Comparison of ENCODE assay signal across 10 cellular contexts in the genomic region with DNA sequence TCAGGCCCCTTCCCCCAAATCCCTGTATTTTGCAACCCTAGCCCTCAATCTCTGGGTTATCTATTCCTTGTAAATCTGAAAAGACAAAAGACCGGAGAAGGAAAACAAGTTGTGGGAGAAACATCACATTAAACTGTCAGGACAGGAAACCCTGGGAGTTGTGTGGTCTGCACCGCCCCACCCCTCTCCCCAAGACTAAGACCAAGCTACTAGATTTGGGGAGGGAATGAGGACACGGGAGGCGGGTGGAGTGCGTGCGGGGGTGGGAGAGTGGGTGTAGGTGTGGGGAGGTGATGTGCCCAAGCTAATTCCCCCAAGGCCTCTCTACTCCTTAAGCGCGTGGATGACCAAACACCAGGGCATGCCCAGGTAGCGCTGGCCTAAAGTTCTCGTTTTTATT. TPM values are rescaled to one million over a fixed set of nuclear protein-coding genes. Genes with fewer than 3 reads are reported as not detected.
A peak's percentile ranks its signal among the peaks of the same experiment; 100 is the strongest.
DNase-seq lines count a peak whose midpoint lies in the region; ATAC-seq and TF ChIP-seq lines count a peak whose summit lies in the region.
"Had no signal": no experiment of that assay in that cellular context is flagged by ENCODE, and none has a peak within 500 bp of the region (broad histone marks: within the 10 kb centered on the region; RNA-seq: fewer than 3 reads in every experiment).

No MANE protein-coding gene starts in this region.

- ATAC-seq in activated T-cell treated with anti-CD3 and anti-CD28 coated beads, Interleukin-2, amount 50 U/mL, for 72 hours (replicated peaks in 1 of 2): no peak
- ATAC-seq in central memory CD8-positive, alpha-beta T cell (replicated peaks; ENCODE audit: extremely low read depth, poor library complexity, severe bottlenecking): no peak

- no peak overlapping the region for H3K27ac ChIP-seq in mesendoderm (ENCODE audit: low read depth, low read length)
- peak overlapping the region; percentile 64 to 93 (median 84) for H3K27ac ChIP-seq in tibial nerve

- peaks cover 5% of the 10 kb centered on the region for H3K4me1 Mint-ChIP-seq in activated T-cell treated with anti-CD3 and anti-CD28 coated beads, Interleukin-2, amount 50 U/mL, for 72 hours (ENCODE audit: low read depth)
- peaks cover 7% of the 10 kb centered on the region for H3K4me1 Mint-ChIP-seq in central memory CD8-positive, alpha-beta T cell

- no peaks in the 10 kb centered on the region for H3K79me2 ChIP-seq in mesendoderm (ENCODE audit: control insufficient read depth, insufficient read depth, low read length)

- H2BK5ac ChIP-seq in mesendoderm (ENCODE audit: low read length): no peak overlapping the region

- no peak overlapping the region for H3K23ac ChIP-seq in mesendoderm (ENCODE audit: low read length)

- H3K4me3 Mint-ChIP-seq in activated T-cell treated with anti-CD3 and anti-CD28 coated beads, Interleukin-2, amount 50 U/mL, for 72 hours: peak overlapping the region; percentile 59 to 73
- peak overlapping the region; percentile 68 for H3K4me3 Mint-ChIP-seq in central memory CD8-positive, alpha-beta T cell

- no peak overlapping the region for H4K8ac ChIP-seq in mesendoderm (ENCODE audit: low read depth, low read length)

- no peaks in the 10 kb centered on the region for H3K9me3 ChIP-seq in tibial nerve

- no peak for TF ChIP-seq EP300 in tibial nerve (IDR thresholded peaks at IDR 0.05)

- no peak for TF ChIP-seq POLR2A in tibial nerve (IDR thresholded peaks at IDR 0.05)

- H4K5ac ChIP-seq in mesendoderm (ENCODE audit: low read length): no peak overlapping the region

- peak overlapping the region; percentile 68 for H3K56ac ChIP-seq in mesendoderm (ENCODE audit: low read length)

- no peak overlapping the region for H2AK5ac ChIP-seq in mesendoderm (ENCODE audit: low read length)

- no peak overlapping the region for H3K4me3 ChIP-seq in mesendoderm (ENCODE audit: low read length)
- peak overlapping the region in 3 of 4 donors; percentile 66 to 92 (median 91) for H3K4me3 ChIP-seq in tibial nerve

- peaks cover 64% of the 10 kb centered on the region for H3K27me3 Mint-ChIP-seq in activated T-cell treated with anti-CD3 and anti-CD28 coated beads, Interleukin-2, amount 50 U/mL, for 72 hours (ENCODE audit: low read depth)
- H3K27me3 Mint-ChIP-seq in central memory CD8-positive, alpha-beta T cell: peaks cover 53% of the 10 kb centered on the region

- H2BK15ac ChIP-seq in mesendoderm (replicated peaks; ENCODE audit: low read depth): no peak overlapping the region

- H3K9ac ChIP-seq in mesendoderm (ENCODE audit: low read length): no peak overlapping the region

- H3K27me3 ChIP-seq in mesendoderm (ENCODE audit: insufficient read depth, low read length, poor library complexity) (no peaks in the 10 kb centered on the region), tibial nerve (peaks cover 0 to 4% of the 10 kb centered on the region in 2 donors)

- H3K4ac ChIP-seq in mesendoderm (ENCODE audit: low read depth, low read length): no peak overlapping the region

- H3K9me3 Mint-ChIP-seq in activated T-cell treated with anti-CD3 and anti-CD28 coated beads, Interleukin-2, amount 50 U/mL, for 72 hours: no peaks in the 10 kb centered on the region
- no peaks in the 10 kb centered on the region for H3K9me3 Mint-ChIP-seq in central memory CD8-positive, alpha-beta T cell

- DNase-seq in activated T-cell treated with anti-CD3 and anti-CD28 coated beads, Interleukin-2, amount 50 U/mL, for 72 hours: no peak
- no peak for DNase-seq in activated T-cell treated with anti-CD3 and anti-CD28 coated beads, Interleukin-2, amount 50 U/mL, for 48 hours
- no peak for DNase-seq in central memory CD8-positive, alpha-beta T cell (ENCODE audit: low spot score in 2 of 2)
- DNase-seq in mesendoderm (no peak), tibial nerve (ENCODE audit: low spot score in 2 of 2) (no peak), OCI-M1 (lab: John Stamatoyannopoulos, UW) (no peak), Kasumi-1 (lab: John Stamatoyannopoulos, UW) (no peak)
- DNase-seq in activated effector memory CD4-positive, alpha-beta T cell treated with Interleukin-2 at 50 U/mL for 16 hours: no peak
- DNase-seq: C1 segment of cervical spinal cord, cerebellar nuclear complex had no signal

- H2BK120ac ChIP-seq in mesendoderm (ENCODE audit: low read depth, low read length): no peak overlapping the region

- H3K79me1 ChIP-seq in mesendoderm (ENCODE audit: low read length): no peaks in the 10 kb centered on the region

- H3K36me3 Mint-ChIP-seq in activated T-cell treated with anti-CD3 and anti-CD28 coated beads, Interleukin-2, amount 50 U/mL, for 72 hours (ENCODE audit: insufficient read depth in 2 of 2): peaks cover 0 to 2% of the 10 kb centered on the region in 2 donors
- peaks cover under 1% of the 10 kb centered on the region for H3K36me3 Mint-ChIP-seq in central memory CD8-positive, alpha-beta T cell (ENCODE audit: insufficient read depth)

- no peak overlapping the region for H3K4me2 ChIP-seq in mesendoderm (ENCODE audit: low read length)

- H3K27ac Mint-ChIP-seq in activated T-cell treated with anti-CD3 and anti-CD28 coated beads, Interleukin-2, amount 50 U/mL, for 72 hours: no peak overlapping the region
- H3K27ac Mint-ChIP-seq in central memory CD8-positive, alpha-beta T cell (ENCODE audit: low read depth): no peak overlapping the region

- H3K36me3 ChIP-seq in mesendoderm (ENCODE audit: control insufficient read depth, insufficient read depth, low read length): no peaks in the 10 kb centered on the region
- H3K36me3 ChIP-seq in tibial nerve: no peaks in the 10 kb centered on the region

- H3K18ac ChIP-seq in mesendoderm (ENCODE audit: low read length): no peak overlapping the region

- no peak for TF ChIP-seq CTCF in tibial nerve (IDR thresholded peaks at IDR 0.05)

- no CpG with 5 or more reads among the region's 10 CpGs for WGBS in mesendoderm (ENCODE audit: extremely low coverage, insufficient coverage, low lambda C conversion rate)
- WGBS in tibial nerve, 2 donors: 64 to 67% methylated on average over 10 of the region's 10 CpGs

- H3K4me1 ChIP-seq in mesendoderm (ENCODE audit: control insufficient read depth, low read depth, low read length) (peaks cover 9% of the 10 kb centered on the region), tibial nerve (peaks cover 0 to 49% (median 2%) of the 10 kb centered on the region in 4 donors)

RNA-seq across cellular contexts. Expression of gene JCAD, which starts 1.3 kb away (rescaled TPM):
- total RNA-seq in activated T-cell treated with anti-CD3 and anti-CD28 coated beads, Interleukin-2, amount 50 U/mL, for 72 hours: under 1 TPM; 0.05 to 0.29 TPM
- polyA plus RNA-seq in mesendoderm (2013, experiment 1 of 2): 0.53 TPM
- 0.73 TPM for polyA plus RNA-seq in mesendoderm (2013, experiment 2 of 2)
- total RNA-seq in tibial nerve: 10 to 100 TPM; 30.0 to 65.3 (median 44.2) TPM

Comparison
In these comparisons a context has a peak if more than half of its experiments do, and no peak if none do; other contexts are left out.
1. RNA of gene JCAD, which starts 1.3 kb away (total RNA-seq): 30.0 to 65.3 TPM in tibial nerve; 0.05 to 0.29 TPM in activated T-cell treated with anti-CD3 and anti-CD28 coated beads, Interleukin-2, amount 50 U/mL, for 72 hours; every median in the first group is over 10 times any median in the second.